12 cellular contexts compared by ENCODE assay signal in genomic region chr7:126450269-126450671, GRCh38.
DNase-seq lines count a peak whose midpoint lies in the region; ATAC-seq and TF ChIP-seq lines count a peak whose summit lies in the region.
"Had no signal": no experiment of that assay in that cellular context is flagged by ENCODE, and none has a peak within 500 bp of the region (broad histone marks: within the 10 kb centered on the region; RNA-seq: fewer than 3 reads in every experiment).

No MANE protein-coding gene starts in this region.

- H3K9me3 Mint-ChIP-seq in IgD-negative memory B cell (no peaks in the 10 kb centered on the region), nephron (no peaks in the 10 kb centered on the region), H9 (no peaks in the 10 kb centered on the region)

- H2BK12ac ChIP-seq in H9 (ENCODE audit: insufficient read length, low read depth, low read length) = no peak overlapping the region

- peak overlapping the region in 2 of 3 donors; percentile 48 to 87 for H3K27ac Mint-ChIP-seq in IgD-negative memory B cell
- peak overlapping the region in 2 of 3 experiments; percentile 26 to 72 for H3K27ac Mint-ChIP-seq in nephron
- H3K27ac Mint-ChIP-seq in H9 = no peak overlapping the region
- H3K27ac Mint-ChIP-seq: stimulated activated naive CD8-positive, alpha-beta T cell treated with anti-CD3 and anti-CD28 coated beads, Interleukin-15, Interleukin-2, amounts not matched to agents 100 ng/mL and 50 ng/mL, for 24 hours had no signal

- H3K23ac ChIP-seq in H9 (ENCODE audit: insufficient read length, low read depth, low read length) = no peak overlapping the region

- H2BK20ac ChIP-seq in H9 (ENCODE audit: low read depth, low read length, poor library complexity, severe bottlenecking) = no peak overlapping the region

- H3K27ac ChIP-seq in H9 (ENCODE audit: insufficient read length, low read depth, low read length) = no peak overlapping the region
- H3K27ac ChIP-seq: 22Rv1, sigmoid colon had no signal

- H2AFZ ChIP-seq in H9 (ENCODE audit: low read length) = no peak overlapping the region

- H3K14ac ChIP-seq in H9 (ENCODE audit: insufficient read depth, low read length) = no peak overlapping the region

- H3K27me3 Mint-ChIP-seq in IgD-negative memory B cell = no peaks in the 10 kb centered on the region
- peaks cover 12% of the 10 kb centered on the region for H3K27me3 Mint-ChIP-seq in nephron (ENCODE audit: low read depth)
- H3K27me3 Mint-ChIP-seq in H9 (ENCODE audit: low read depth) = no peaks in the 10 kb centered on the region
- H3K27me3 Mint-ChIP-seq: stimulated activated naive CD8-positive, alpha-beta T cell treated with anti-CD3 and anti-CD28 coated beads, Interleukin-15, Interleukin-2, amounts not matched to agents 100 ng/mL and 50 ng/mL, for 24 hours had no signal

- H2AK5ac ChIP-seq in H9 (ENCODE audit: insufficient read length, low read length) = no peak overlapping the region

- no peak overlapping the region for H4K5ac ChIP-seq in H9 (ENCODE audit: insufficient read length, low read depth, low read length)

- H2BK15ac ChIP-seq in H9 (ENCODE audit: low read depth, low read length) = no peak overlapping the region

- no peak overlapping the region for H3K56ac ChIP-seq in H9 (ENCODE audit: insufficient read length, low read depth, low read length)

- H4K8ac ChIP-seq in H9 (replicated peaks; ENCODE audit: insufficient read length, low read depth, low read length) = no peak overlapping the region

- H3K4me2 ChIP-seq in H9 (ENCODE audit: insufficient read depth, insufficient read length, low read length) = no peak overlapping the region

- H3K4me3 Mint-ChIP-seq in IgD-negative memory B cell (peak overlapping the region in 2 of 4 donors; percentile 19 to 72), nephron (no peak overlapping the region), H9 (no peak overlapping the region)
- H3K4me3 Mint-ChIP-seq: stimulated activated naive CD8-positive, alpha-beta T cell treated with anti-CD3 and anti-CD28 coated beads, Interleukin-15, Interleukin-2, amounts not matched to agents 100 ng/mL and 50 ng/mL, for 24 hours had no signal

- no peaks in the 10 kb centered on the region for H3K4me1 ChIP-seq in H9 (ENCODE audit: insufficient read depth, low read length)
- H3K4me1 ChIP-seq: sigmoid colon had no signal

- no peak overlapping the region for H3K18ac ChIP-seq in H9 (ENCODE audit: insufficient read length, low read depth, low read length)

- peak; percentile 95 for ATAC-seq in HG02798 (IDR thresholded peaks at IDR 0.05; ENCODE audit: poor library complexity, unreplicated experiment)

- no peaks in the 10 kb centered on the region for H4K20me1 ChIP-seq in H9 (ENCODE audit: control insufficient read depth, insufficient read depth, insufficient read length)

- H3K9ac ChIP-seq in H9 (ENCODE audit: extremely low read depth, insufficient read length, low read length) = no peak overlapping the region

- no peaks in the 10 kb centered on the region for H3K23me2 ChIP-seq in H9 (ENCODE audit: insufficient read length, low read depth, low read length, poor library complexity, severe bottlenecking)

- H3K79me1 ChIP-seq in H9 (ENCODE audit: insufficient read depth, low read depth, low read length, poor library complexity, severe bottlenecking) = no peaks in the 10 kb centered on the region

- H3K36me3 Mint-ChIP-seq in IgD-negative memory B cell (no peaks in the 10 kb centered on the region), nephron (ENCODE audit: low read depth) (no peaks in the 10 kb centered on the region), H9 (ENCODE audit: insufficient read depth in 1 of 3, low read depth in 3 of 3) (no peaks in the 10 kb centered on the region)

- H3T11ph ChIP-seq in H9 (ENCODE audit: low read length) = no peak overlapping the region

- no peaks in the 10 kb centered on the region for H3K79me2 ChIP-seq in H9 (ENCODE audit: insufficient read depth, low read length)

- no peak overlapping the region for H4K91ac ChIP-seq in H9 (ENCODE audit: insufficient read length, low read depth, low read length)

- no peak overlapping the region for H2BK120ac ChIP-seq in H9 (ENCODE audit: low read depth, low read length, poor library complexity, severe bottlenecking)

- H3K27me3 ChIP-seq in H9 (ENCODE audit: insufficient read depth, low read length) = 0 out of 2 replicates have a peak, but pooled peaks cover 2% of the 10 kb centered on the region
- H3K27me3 ChIP-seq: sigmoid colon had no signal

- no peak overlapping the region for H3K4ac ChIP-seq in H9 (ENCODE audit: low read depth, low read length)

- H3K4me1 Mint-ChIP-seq in IgD-negative memory B cell (peaks cover 9 to 16% (median 11%) of the 10 kb centered on the region in 3 donors), nephron (peaks cover 51% of the 10 kb centered on the region), H9 (no peaks in the 10 kb centered on the region)

- H2BK5ac ChIP-seq in H9 (ENCODE audit: insufficient read length, low read length) = no peak overlapping the region

- H3K9me3 ChIP-seq in H9 (ENCODE audit: control insufficient read depth, low read depth, low read length) = no peaks in the 10 kb centered on the region
- H3K9me3 ChIP-seq: sigmoid colon had no signal

- TF ChIP-seq CTCF in nephron (IDR thresholded peaks at IDR 0.05; ENCODE audit: unreplicated experiment in 3 of 3) (no peak), H9 (conservative IDR thresholded peaks at IDR 0.05) (no peak)

- peak; percentile 10 for DNase-seq in NCI-H2107 treated with DMSO at 0.1 percent for 48 hours (lab: John Stamatoyannopoulos, UW; ENCODE audit: unreplicated experiment)
- DNase-seq in NCI-H2107 (lab: John Stamatoyannopoulos, UW) = no peak
- no peak for DNase-seq in 8988T
- no peak for DNase-seq in OCI-M2 (lab: John Stamatoyannopoulos, UW; ENCODE audit: unreplicated experiment)
- no peak for DNase-seq in H9
- DNase-seq: Karpas-422, sigmoid colon had no signal

- no CpG with 5 or more reads among the region's 4 CpGs for WGBS in H9 (ENCODE audit: extremely low coverage, insufficient read length, low lambda C conversion rate)

Comparison
In these comparisons a context has a peak if more than half of its experiments do, and no peak if none do; other contexts are left out.
1. H3K27ac Mint-ChIP-seq: peak in IgD-negative memory B cell (2 of 3) and nephron (2 of 3); none in H9 (0 of 3).